ENCODE assay signal across 9 cellular contexts in the genomic region with DNA sequence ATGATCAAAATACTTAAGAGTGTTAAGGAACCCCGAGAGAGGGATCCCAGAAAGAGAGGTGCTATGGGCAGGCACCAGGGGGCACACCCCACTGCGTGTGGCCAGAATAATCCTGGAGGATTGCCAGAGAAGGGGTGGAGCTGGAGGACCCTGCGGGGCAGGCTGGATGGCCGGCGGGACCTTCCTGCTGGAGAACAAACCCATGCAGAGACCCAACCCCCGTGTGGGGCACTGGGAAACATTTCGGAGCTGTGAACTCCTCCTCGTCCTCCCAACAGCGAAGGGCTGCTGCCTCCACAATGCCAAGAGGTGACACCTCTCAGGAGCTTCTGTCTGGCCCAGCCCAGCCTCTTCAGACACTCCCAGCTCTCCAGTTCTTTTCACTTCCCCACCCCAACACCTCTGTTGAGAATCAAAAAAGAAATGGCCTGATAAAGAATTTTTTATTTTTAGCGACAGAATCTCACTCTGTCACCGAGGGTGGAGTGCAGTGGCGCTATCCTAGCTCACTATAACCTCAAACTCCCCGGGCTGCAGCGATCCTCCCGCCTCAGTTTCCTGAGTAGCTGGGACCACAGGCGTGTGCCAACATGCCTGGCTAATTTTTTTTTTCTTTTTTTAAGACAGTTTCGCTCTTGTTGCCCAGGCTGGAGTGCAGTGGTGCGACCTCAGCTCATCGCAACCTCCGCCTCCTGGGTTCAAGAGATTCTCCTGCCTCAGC. TPM values are rescaled to one million over a fixed set of nuclear protein-coding genes. Genes with fewer than 3 reads are reported as not detected.
DNase-seq lines count a peak whose midpoint lies in the region; ATAC-seq lines count a peak whose summit lies in the region.
"Had no signal": no experiment of that assay in that cellular context is flagged by ENCODE, and none has a peak within 500 bp of the region (broad histone marks: within the 10 kb centered on the region; RNA-seq: fewer than 3 reads in every experiment).

No MANE protein-coding gene starts in this region.

- H3K4me3 ChIP-seq in GM23248 (no peak overlapping the region), trophoblast cell (ENCODE audit: low read depth, low read length) (no peak overlapping the region)

- in situ Hi-C loops in GM23248 (cut with MboI): no loop called here

- DNase-seq in GM23248: peak; percentile 22
- peak; percentile 67 for DNase-seq in RPMI8226
- DNase-seq in epithelial cell of prostate (ENCODE audit: low read depth, low spot score): no peak
- no peak for DNase-seq in trophoblast cell
- no peak for DNase-seq in A172 (ENCODE audit: low spot score)
- no peak for DNase-seq in NCI-H2196 treated with DMSO at 0.1 percent for 48 hours (lab: John Stamatoyannopoulos, UW; ENCODE audit: unreplicated experiment)
- DNase-seq in cerebellum (ENCODE audit: low spot score): no peak
- DNase-seq: cortex of kidney had no signal

- H3K4me1 ChIP-seq in GM23248 (ENCODE audit: insufficient read depth): peaks cover 18% of the 10 kb centered on the region
- H3K4me1 ChIP-seq in trophoblast cell (ENCODE audit: control insufficient read depth in 1 of 2, insufficient read depth in 2 of 2, low read length in 2 of 2): peaks cover 6% of the 10 kb centered on the region in 2 experiments

- peak overlapping the region; percentile 54 for H2AFZ ChIP-seq in GM23248
- H2AFZ ChIP-seq in trophoblast cell (ENCODE audit: insufficient read depth, low read length, poor library complexity): peak overlapping the region; percentile 53

- H4K12ac ChIP-seq in trophoblast cell (ENCODE audit: low read depth, low read length): no peak overlapping the region

- H3K27me3 ChIP-seq in GM23248 (replicated peaks; ENCODE audit: insufficient read depth): no peaks in the 10 kb centered on the region
- H3K27me3 ChIP-seq in trophoblast cell (ENCODE audit: insufficient read depth, low read length): no peaks in the 10 kb centered on the region

- no peak overlapping the region for H3K23ac ChIP-seq in trophoblast cell (ENCODE audit: low read length)

- no peak overlapping the region for H2BK120ac ChIP-seq in trophoblast cell (ENCODE audit: insufficient read depth, low read length, poor library complexity)

- H3F3A ChIP-seq in GM23248 (ENCODE audit: insufficient read depth): peaks cover 7% of the 10 kb centered on the region

- H3K9me2 ChIP-seq in GM23248 (ENCODE audit: insufficient read depth): no peaks in the 10 kb centered on the region

- H3K27ac ChIP-seq in GM23248: no peak overlapping the region
- peak overlapping the region; percentile 43 for H3K27ac ChIP-seq in epithelial cell of prostate
- H3K27ac ChIP-seq in trophoblast cell (ENCODE audit: low read depth, low read length): no peak overlapping the region

- H3K79me2 ChIP-seq in GM23248 (ENCODE audit: insufficient read depth): no peaks in the 10 kb centered on the region
- H3K79me2 ChIP-seq in trophoblast cell (ENCODE audit: control insufficient read depth, insufficient read depth, low read length, poor library complexity): no peaks in the 10 kb centered on the region

- WGBS in GM23248 (ENCODE audit: low coverage in 1 of 2, low lambda C conversion rate in 2 of 2, missing lambda C conversion rate in 2 of 2), 2 experiments: 28 to 32% methylated on average over 18 to 20 of the region's 20 CpGs
- WGBS in trophoblast cell (ENCODE audit: extremely low coverage, insufficient coverage, insufficient read length): no CpG with 5 or more reads among the region's 20 CpGs

- H3K18ac ChIP-seq in trophoblast cell (ENCODE audit: low read length): no peak overlapping the region

- H3K14ac ChIP-seq in trophoblast cell (ENCODE audit: low read length): no peak overlapping the region

- no peak overlapping the region for H2BK5ac ChIP-seq in trophoblast cell (ENCODE audit: low read depth, low read length, poor library complexity)

- peaks cover 3% of the 10 kb centered on the region for H3K79me1 ChIP-seq in trophoblast cell (ENCODE audit: low read length)

- H3K9me3 ChIP-seq in GM23248 (ENCODE audit: low read depth) (no peaks in the 10 kb centered on the region), trophoblast cell (ENCODE audit: insufficient read depth, low read depth, low read length) (no peaks in the 10 kb centered on the region)

- H3K36me3 ChIP-seq in GM23248 (ENCODE audit: low read depth): no peaks in the 10 kb centered on the region
- no peaks in the 10 kb centered on the region for H3K36me3 ChIP-seq in trophoblast cell (ENCODE audit: control insufficient read depth in 1 of 2, insufficient read depth in 2 of 2, low read length in 2 of 2)

- no peak overlapping the region for H4K8ac ChIP-seq in trophoblast cell (ENCODE audit: low read depth, low read length)

- H4K91ac ChIP-seq in trophoblast cell (ENCODE audit: low read depth, low read length): peak overlapping the region; percentile 12

- H3K4ac ChIP-seq in trophoblast cell (ENCODE audit: low read depth, low read length): no peak overlapping the region

- no peak for ATAC-seq in HG03342 (IDR thresholded peaks at IDR 0.05; ENCODE audit: unreplicated experiment)

- H3K4me2 ChIP-seq in GM23248 (ENCODE audit: unreplicated experiment) (no peak overlapping the region), trophoblast cell (ENCODE audit: low read length) (no peak overlapping the region)

- peak overlapping the region; percentile 26 for H2BK12ac ChIP-seq in trophoblast cell (ENCODE audit: low read length)

- H3K9ac ChIP-seq in GM23248 (no peak overlapping the region), trophoblast cell (ENCODE audit: low read length) (no peak overlapping the region)

- H4K20me1 ChIP-seq in GM23248 (ENCODE audit: insufficient read depth): no peaks in the 10 kb centered on the region

- H2AK5ac ChIP-seq in trophoblast cell (ENCODE audit: low read length): no peak overlapping the region

RNA-seq across cellular contexts. Expression of gene RHOD, which starts 25.6 kb away (rescaled TPM):
- total RNA-seq in GM23248 (2014; rRNA removed; shearing (Covaris generic)): 14.2 and 28.7 TPM in 2 replicates
- polyA plus RNA-seq in GM23248 (2016; fragmentation: Nextera tagmentation; extraction: Ambion mirVana): 32.3 and 33.2 TPM in 2 replicates
- 18.3 and 19.6 TPM in 2 replicates for polyA plus RNA-seq in trophoblast cell (2013)
- 14.6 and 22.8 TPM in 2 replicates for total RNA-seq in A172 (2014; rRNA removed; shearing (Covaris generic))
- 0.64 TPM for total RNA-seq in cerebellum

RNA-seq across cellular contexts. Expression of gene KDM2A, which starts 36.8 kb away (rescaled TPM):
- 23.4 and 34.4 TPM in 2 replicates for total RNA-seq in GM23248 (2014; rRNA removed; shearing (Covaris generic))
- polyA plus RNA-seq in GM23248 (2016; fragmentation: Nextera tagmentation; extraction: Ambion mirVana): 10.9 and 12.1 TPM in 2 replicates
- 58.5 and 62.5 TPM in 2 replicates for polyA plus RNA-seq in trophoblast cell (2013)
- total RNA-seq in A172 (2014; rRNA removed; shearing (Covaris generic)): 18.2 and 27.9 TPM in 2 replicates
- total RNA-seq in cerebellum: 63.9 TPM

RNA-seq across cellular contexts. Expression of gene SYT12, which starts 59.3 kb away (rescaled TPM):
- 2.8 and 3.3 TPM in 2 replicates for total RNA-seq in GM23248 (2014; rRNA removed; shearing (Covaris generic))
- 0.75 and 1.9 TPM in 2 replicates for polyA plus RNA-seq in GM23248 (2016; fragmentation: Nextera tagmentation; extraction: Ambion mirVana)
- polyA plus RNA-seq in trophoblast cell (2013): 0.03 and 0.10 TPM in 2 replicates
- not detected in 2 replicates for total RNA-seq in A172 (2014; rRNA removed; shearing (Covaris generic))
- 3.8 TPM for total RNA-seq in cerebellum

Comparison
In these comparisons a context has a peak if more than half of its experiments do, and no peak if none do; other contexts are left out.
1. DNase-seq: peak in GM23248 (single experiment) and RPMI8226 (single experiment); none in epithelial cell of prostate (single experiment), trophoblast cell (0 of 2), A172 (single experiment), NCI-H2196 treated with DMSO at 0.1 percent for 48 hours (single experiment) and cerebellum (single experiment).